ENCODE assay signal across 8 cellular contexts in the genomic region with DNA sequence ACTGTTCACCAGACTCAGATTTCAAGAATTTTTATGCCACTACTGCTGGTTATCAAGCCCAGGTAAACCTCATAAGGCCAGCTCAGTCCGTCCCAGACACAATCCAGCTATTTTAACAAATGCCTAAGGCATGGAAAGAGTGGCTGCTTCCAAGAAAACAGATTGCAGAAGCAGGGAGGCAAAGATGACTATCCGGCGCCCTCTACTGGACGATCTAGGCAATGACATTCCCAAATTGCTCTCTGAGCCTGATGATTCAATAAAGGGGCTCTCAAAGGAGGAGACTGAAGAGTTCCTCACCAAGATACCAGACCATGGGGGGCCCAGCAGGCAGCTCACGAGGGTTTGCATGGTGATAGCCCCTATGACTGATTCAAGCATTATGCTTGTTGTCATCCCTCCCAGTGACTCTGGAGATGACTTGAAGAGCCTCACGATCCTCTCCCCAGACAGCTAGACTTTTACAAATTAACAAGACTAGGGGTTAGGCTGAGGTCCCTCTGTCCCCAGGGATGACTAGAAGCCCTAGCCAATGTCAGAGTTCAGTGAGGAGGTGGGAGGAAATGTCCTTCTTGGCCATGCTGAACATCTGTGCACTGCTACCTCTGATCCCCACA. TPM values are rescaled to one million over a fixed set of nuclear protein-coding genes. Genes with fewer than 3 reads are reported as not detected.
DNase-seq lines count a peak whose midpoint lies in the region; ATAC-seq and TF ChIP-seq lines count a peak whose summit lies in the region.

No MANE protein-coding gene starts in this region.

- peaks cover 9 to 16% (median 11%) of the 10 kb centered on the region in 3 experiments for H3K36me3 Mint-ChIP-seq in H9 (ENCODE audit: insufficient read depth in 1 of 3, low read depth in 3 of 3)
- no peaks in the 10 kb centered on the region for H3K36me3 Mint-ChIP-seq in activated naive CD4-positive, alpha-beta T cell treated with anti-CD3 and anti-CD28 coated beads, Interleukin-2, amount 10 ng/mL, durations not matched to agents 7 days and 5 days

- no peak overlapping the region for H3K23ac ChIP-seq in H9 (ENCODE audit: insufficient read length, low read depth, low read length)

- no peak overlapping the region for H3K4ac ChIP-seq in H9 (ENCODE audit: low read depth, low read length)

- intact Hi-C loops in head of caudate nucleus (cut with DNase I): no loop called here
- intact Hi-C loops in posterior vena cava (cut with DNase I): no loop called here

- no peak overlapping the region for H2BK12ac ChIP-seq in H9 (ENCODE audit: insufficient read length, low read depth, low read length)

- no peak overlapping the region for H3K4me2 ChIP-seq in H9 (ENCODE audit: insufficient read depth, insufficient read length, low read length)

- H4K8ac ChIP-seq in H9 (replicated peaks; ENCODE audit: insufficient read length, low read depth, low read length): no peak overlapping the region

- no peak overlapping the region for H3K27ac Mint-ChIP-seq in H9
- H3K27ac Mint-ChIP-seq in activated naive CD4-positive, alpha-beta T cell treated with anti-CD3 and anti-CD28 coated beads, Interleukin-2, amount 10 ng/mL, durations not matched to agents 7 days and 5 days: no peak overlapping the region

- H2AFZ ChIP-seq in H9 (ENCODE audit: low read length): no peak overlapping the region

- no peaks in the 10 kb centered on the region for H3K23me2 ChIP-seq in H9 (ENCODE audit: insufficient read length, low read depth, low read length, poor library complexity, severe bottlenecking)

- WGBS in H9 (ENCODE audit: extremely low coverage, insufficient read length, low lambda C conversion rate): no CpG with 5 or more reads among the region's 6 CpGs

- no peak overlapping the region for H2BK5ac ChIP-seq in H9 (ENCODE audit: insufficient read length, low read length)

- H3K56ac ChIP-seq in H9 (ENCODE audit: insufficient read length, low read depth, low read length): no peak overlapping the region

- no peaks in the 10 kb centered on the region; the same call in 1 of the 2 replicates for H3K27me3 Mint-ChIP-seq in H9 (ENCODE audit: low read depth)
- no peaks in the 10 kb centered on the region for H3K27me3 Mint-ChIP-seq in activated naive CD4-positive, alpha-beta T cell treated with anti-CD3 and anti-CD28 coated beads, Interleukin-2, amount 10 ng/mL, durations not matched to agents 7 days and 5 days

- H2BK15ac ChIP-seq in H9 (ENCODE audit: low read depth, low read length): no peak overlapping the region

- no peak overlapping the region for H2AK5ac ChIP-seq in H9 (ENCODE audit: insufficient read length, low read length)

- CTCF ChIA-PET in activated naive CD4-positive, alpha-beta T cell treated with anti-CD3 and anti-CD28 coated beads, Interleukin-2, amount 10 ng/mL, durations not matched to agents 7 days and 5 days (lab: Charles Lee): interaction anchor here (0.6 to 3.5 kb wide), 9 partner anchors 10 to 492 kb away, joined by 3 to 20 read pairs (median 3); no protein-coding TSS in a partner anchor

- H3K79me2 ChIP-seq in H9 (ENCODE audit: insufficient read depth, low read length): no peaks in the 10 kb centered on the region

- no peak for ATAC-seq in GM19463 (IDR thresholded peaks at IDR 0.05; ENCODE audit: unreplicated experiment)
- no peak for ATAC-seq in HG02678 (IDR thresholded peaks at IDR 0.05; ENCODE audit: unreplicated experiment)

- no peak overlapping the region for H3K14ac ChIP-seq in H9 (ENCODE audit: insufficient read depth, low read length)

- no peaks in the 10 kb centered on the region for H4K20me1 ChIP-seq in H9 (ENCODE audit: control insufficient read depth, insufficient read depth, insufficient read length)

- H2BK20ac ChIP-seq in H9 (ENCODE audit: low read depth, low read length, poor library complexity, severe bottlenecking): no peak overlapping the region

- no peak overlapping the region for H3K18ac ChIP-seq in H9 (ENCODE audit: insufficient read length, low read depth, low read length)

- no peak overlapping the region for H3K9ac ChIP-seq in H9 (ENCODE audit: extremely low read depth, insufficient read length, low read length)

- no peak overlapping the region for H2BK120ac ChIP-seq in H9 (ENCODE audit: low read depth, low read length, poor library complexity, severe bottlenecking)

- H3K27ac ChIP-seq in H9 (ENCODE audit: insufficient read length, low read depth, low read length): no peak overlapping the region

- H3K4me1 ChIP-seq in H9 (ENCODE audit: insufficient read depth, low read length): no peaks in the 10 kb centered on the region

- peaks cover 14 to 27% of the 10 kb centered on the region in 2 experiments for H3K9me3 Mint-ChIP-seq in H9
- peaks cover 16% of the 10 kb centered on the region for H3K9me3 Mint-ChIP-seq in activated naive CD4-positive, alpha-beta T cell treated with anti-CD3 and anti-CD28 coated beads, Interleukin-2, amount 10 ng/mL, durations not matched to agents 7 days and 5 days

- H3K4me1 Mint-ChIP-seq in H9: no peaks in the 10 kb centered on the region
- peaks cover 7% of the 10 kb centered on the region for H3K4me1 Mint-ChIP-seq in activated naive CD4-positive, alpha-beta T cell treated with anti-CD3 and anti-CD28 coated beads, Interleukin-2, amount 10 ng/mL, durations not matched to agents 7 days and 5 days

- peak; percentile 74 for DNase-seq in EH (ENCODE audit: low read depth)
- DNase-seq in H9: peak; percentile 64
- DNase-seq in NCI-H69 (lab: John Stamatoyannopoulos, UW): peak; percentile 73
- peak; percentile 61 for DNase-seq in activated naive CD4-positive, alpha-beta T cell treated with anti-CD3 and anti-CD28 coated beads, Interleukin-2, amount 10 ng/mL, durations not matched to agents 7 days and 5 days
- DNase-seq in head of caudate nucleus: peak in 41 of 42 donors; percentile 16 to 83 (median 62)
- peak; percentile 82 for DNase-seq in posterior vena cava (ENCODE audit: low spot score)

- no peak overlapping the region for H3T11ph ChIP-seq in H9 (ENCODE audit: low read length)

- peaks cover 6% of the 10 kb centered on the region for H3K9me3 ChIP-seq in H9 (ENCODE audit: control insufficient read depth, low read depth, low read length)

- peak; percentile 92 for TF ChIP-seq CTCF in H9 (conservative IDR thresholded peaks at IDR 0.05)

- H4K5ac ChIP-seq in H9 (ENCODE audit: insufficient read length, low read depth, low read length): no peak overlapping the region

- H3K79me1 ChIP-seq in H9 (ENCODE audit: insufficient read depth, low read depth, low read length, poor library complexity, severe bottlenecking): no peaks in the 10 kb centered on the region

- H4K91ac ChIP-seq in H9 (ENCODE audit: insufficient read length, low read depth, low read length): no peak overlapping the region

- no peak overlapping the region for H3K4me3 Mint-ChIP-seq in H9
- H3K4me3 Mint-ChIP-seq in activated naive CD4-positive, alpha-beta T cell treated with anti-CD3 and anti-CD28 coated beads, Interleukin-2, amount 10 ng/mL, durations not matched to agents 7 days and 5 days: no peak overlapping the region

- H3K27me3 ChIP-seq in H9 (ENCODE audit: insufficient read depth, low read length): no peaks in the 10 kb centered on the region

RNA-seq across cellular contexts. Expression of a gene that starts 25.0 kb away (rescaled TPM):
- total RNA-seq in H9 (2021): 2.1 and 2.9 TPM in 2 replicates
- 10 to 100 TPM; 19.6 to 31.1 TPM for total RNA-seq in posterior vena cava

RNA-seq across cellular contexts. Expression of a gene that starts 45.8 kb away (rescaled TPM):
- total RNA-seq in H9 (2021) (3.9 and 6.6 TPM in 2 replicates), posterior vena cava (not detected)
